ENCODE assay signal across 8 cellular contexts in the genomic region with DNA sequence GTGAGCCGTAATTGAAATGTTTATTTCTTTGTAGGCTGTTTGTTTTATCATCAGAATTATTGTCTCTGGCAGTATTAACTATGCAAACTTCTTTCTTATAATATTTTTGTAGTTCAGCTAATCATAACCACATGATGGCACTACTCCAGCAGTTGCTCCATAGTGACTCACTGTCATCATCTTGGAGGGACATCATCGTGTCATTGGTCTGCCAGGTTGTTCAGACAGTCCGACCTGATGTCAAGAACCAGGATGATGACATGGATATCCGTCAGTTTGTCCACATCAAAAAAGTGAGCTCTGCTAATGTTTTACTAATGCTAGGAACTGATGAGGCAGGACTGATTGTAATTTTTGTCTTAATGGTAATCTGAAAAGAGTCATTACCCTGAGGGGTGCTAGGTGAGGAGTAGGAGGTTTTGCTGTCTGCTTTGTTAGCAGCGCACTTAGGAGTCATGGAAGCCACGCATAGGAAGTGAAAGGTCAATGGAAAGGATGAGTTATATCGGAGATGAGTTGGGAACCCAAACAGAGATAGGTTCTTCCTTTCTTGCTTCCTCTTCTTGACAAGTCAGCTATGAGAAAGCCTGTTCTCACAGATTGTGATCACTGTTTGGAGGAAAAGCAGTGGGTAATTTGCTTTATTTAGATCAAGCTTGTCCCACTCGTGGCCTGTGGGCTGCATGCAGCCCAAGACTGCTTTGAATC. TPM values are rescaled to one million over a fixed set of nuclear protein-coding genes. Genes with fewer than 3 reads are reported as not detected.
DNase-seq lines count a peak whose midpoint lies in the region; ATAC-seq and TF ChIP-seq lines count a peak whose summit lies in the region.

No MANE protein-coding gene starts in this region.

- peaks cover 21% of the 10 kb centered on the region for H3K36me3 Mint-ChIP-seq in memory B cell

- TF ChIP-seq POLR2A in GM18505 (IDR thresholded peaks at IDR 0.05; ENCODE audit: borderline replicate concordance, extremely low read depth, insufficient read depth, insufficient read length), result no peak

- no peaks in the 10 kb centered on the region for H3K27me3 Mint-ChIP-seq in memory B cell

- peak; percentile 22 for DNase-seq in M059J (ENCODE audit: low read depth)
- DNase-seq in memory B cell (ENCODE audit: low spot score in 2 of 2), result no peak
- no peak for DNase-seq in NCI-H2081 treated with DMSO at 0.1 percent for 48 hours (lab: John Stamatoyannopoulos, UW)
- DNase-seq in amniotic stem cell (lab: John Stamatoyannopoulos, UW), result no peak
- no peak for DNase-seq in DMS53 (lab: John Stamatoyannopoulos, UW)
- DNase-seq in head of caudate nucleus, result no peak

- peak overlapping the region; percentile 95 for H3K27ac Mint-ChIP-seq in memory B cell

- ATAC-seq in GM18505 (IDR thresholded peaks at IDR 0.05; ENCODE audit: unreplicated experiment) (peak; percentile 59), GM21825 (IDR thresholded peaks at IDR 0.05; ENCODE audit: unreplicated experiment) (peak; percentile 63), memory B cell (ENCODE audit: low read depth) (peak; percentile 36)

- peak overlapping the region; percentile 81 for H3K4me3 Mint-ChIP-seq in memory B cell

- no peaks in the 10 kb centered on the region for H3K9me3 Mint-ChIP-seq in memory B cell

- peaks cover 37% of the 10 kb centered on the region for H3K4me1 Mint-ChIP-seq in memory B cell

- intact Hi-C loops in head of caudate nucleus (cut with DNase I), result no loop called here

RNA-seq across cellular contexts. Expression of gene PIKFYVE, which starts 49.2 kb away (rescaled TPM):
- 12.0 and 16.6 TPM in 2 replicates for total RNA-seq in M059J (2014; rRNA removed; shearing (Covaris generic))
